1 cellular context compared by ENCODE assay signal in the genomic region with DNA sequence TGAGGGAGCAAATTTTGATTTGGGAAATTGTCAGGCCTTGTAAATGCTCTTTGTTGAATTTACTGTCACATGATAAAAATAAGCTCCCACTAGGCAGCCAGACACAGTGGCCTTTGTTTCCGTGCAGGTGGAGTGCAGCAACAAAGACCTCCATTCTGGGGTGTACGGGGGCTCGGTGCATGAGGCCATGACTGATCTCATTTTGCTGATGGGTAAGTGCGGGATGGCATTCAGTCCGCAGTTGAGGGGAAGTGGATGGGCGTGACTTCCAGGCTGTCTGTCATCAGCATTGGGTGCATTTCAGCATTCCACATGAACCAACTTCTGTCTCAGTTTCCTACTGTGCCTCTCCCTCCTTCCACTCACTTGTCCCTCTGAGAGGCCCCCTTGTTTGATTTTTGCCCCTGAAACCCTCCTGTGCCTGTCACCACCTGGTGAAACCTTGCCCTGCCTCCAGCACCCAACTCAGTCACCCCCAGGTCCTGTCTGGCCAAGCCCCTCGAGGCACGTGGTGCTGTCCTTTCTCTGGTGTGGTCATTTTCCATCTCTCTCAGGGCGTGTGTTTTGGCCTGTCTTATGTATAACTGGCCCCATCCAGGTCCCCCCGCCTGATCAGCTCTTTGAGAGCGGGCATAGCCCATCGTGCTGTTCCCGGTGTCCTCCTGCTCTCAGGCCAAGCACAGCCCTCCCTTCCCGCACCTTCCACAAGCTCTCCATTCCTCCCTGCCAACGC.
TF ChIP-seq lines count a peak whose summit lies in the region.

No MANE protein-coding gene starts in this region.

TF ChIP-seq in GM23338, 12 proteins besides CTCF, POLR2A, EP300 and RAD21:
- TF ChIP-seq, protein P1, sequence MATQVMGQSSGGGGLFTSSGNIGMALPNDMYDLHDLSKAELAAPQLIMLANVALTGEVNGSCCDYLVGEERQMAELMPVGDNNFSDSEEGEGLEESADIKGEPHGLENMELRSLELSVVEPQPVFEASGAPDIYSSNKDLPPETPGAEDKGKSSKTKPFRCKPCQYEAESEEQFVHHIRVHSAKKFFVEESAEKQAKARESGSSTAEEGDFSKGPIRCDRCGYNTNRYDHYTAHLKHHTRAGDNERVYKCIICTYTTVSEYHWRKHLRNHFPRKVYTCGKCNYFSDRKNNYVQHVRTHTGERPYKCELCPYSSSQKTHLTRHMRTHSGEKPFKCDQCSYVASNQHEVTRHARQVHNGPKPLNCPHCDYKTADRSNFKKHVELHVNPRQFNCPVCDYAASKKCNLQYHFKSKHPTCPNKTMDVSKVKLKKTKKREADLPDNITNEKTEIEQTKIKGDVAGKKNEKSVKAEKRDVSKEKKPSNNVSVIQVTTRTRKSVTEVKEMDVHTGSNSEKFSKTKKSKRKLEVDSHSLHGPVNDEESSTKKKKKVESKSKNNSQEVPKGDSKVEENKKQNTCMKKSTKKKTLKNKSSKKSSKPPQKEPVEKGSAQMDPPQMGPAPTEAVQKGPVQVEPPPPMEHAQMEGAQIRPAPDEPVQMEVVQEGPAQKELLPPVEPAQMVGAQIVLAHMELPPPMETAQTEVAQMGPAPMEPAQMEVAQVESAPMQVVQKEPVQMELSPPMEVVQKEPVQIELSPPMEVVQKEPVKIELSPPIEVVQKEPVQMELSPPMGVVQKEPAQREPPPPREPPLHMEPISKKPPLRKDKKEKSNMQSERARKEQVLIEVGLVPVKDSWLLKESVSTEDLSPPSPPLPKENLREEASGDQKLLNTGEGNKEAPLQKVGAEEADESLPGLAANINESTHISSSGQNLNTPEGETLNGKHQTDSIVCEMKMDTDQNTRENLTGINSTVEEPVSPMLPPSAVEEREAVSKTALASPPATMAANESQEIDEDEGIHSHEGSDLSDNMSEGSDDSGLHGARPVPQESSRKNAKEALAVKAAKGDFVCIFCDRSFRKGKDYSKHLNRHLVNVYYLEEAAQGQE (IDR thresholded peaks at IDR 0.05; ENCODE audit: unreplicated experiment): no peak
- TF ChIP-seq ZNF114 (CRISPR knock-in tag; IDR thresholded peaks at IDR 0.05): no peak
- no peak for TF ChIP-seq NANOG (IDR thresholded peaks at IDR 0.05; ENCODE audit: borderline replicate concordance)
- no peak for TF ChIP-seq POLR2AphosphoS5 (IDR thresholded peaks at IDR 0.05; ENCODE audit: low read depth)
- no peak for TF ChIP-seq EZH2phosphoT487 (IDR thresholded peaks at IDR 0.05; ENCODE audit: unreplicated experiment)
- no peak for TF ChIP-seq STAT1 (IDR thresholded peaks at IDR 0.05; ENCODE audit: unreplicated experiment)
- no peak for TF ChIP-seq CREB1 (CRISPR knock-in tag; IDR thresholded peaks at IDR 0.05; ENCODE audit: low read depth)
- TF ChIP-seq JUNB (IDR thresholded peaks at IDR 0.05; ENCODE audit: unreplicated experiment): no peak
- TF ChIP-seq, protein P2, sequence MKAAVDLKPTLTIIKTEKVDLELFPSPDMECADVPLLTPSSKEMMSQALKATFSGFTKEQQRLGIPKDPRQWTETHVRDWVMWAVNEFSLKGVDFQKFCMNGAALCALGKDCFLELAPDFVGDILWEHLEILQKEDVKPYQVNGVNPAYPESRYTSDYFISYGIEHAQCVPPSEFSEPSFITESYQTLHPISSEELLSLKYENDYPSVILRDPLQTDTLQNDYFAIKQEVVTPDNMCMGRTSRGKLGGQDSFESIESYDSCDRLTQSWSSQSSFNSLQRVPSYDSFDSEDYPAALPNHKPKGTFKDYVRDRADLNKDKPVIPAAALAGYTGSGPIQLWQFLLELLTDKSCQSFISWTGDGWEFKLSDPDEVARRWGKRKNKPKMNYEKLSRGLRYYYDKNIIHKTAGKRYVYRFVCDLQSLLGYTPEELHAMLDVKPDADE (IDR thresholded peaks at IDR 0.05): no peak
- TF ChIP-seq EZH2 (IDR thresholded peaks at IDR 0.05; ENCODE audit: low read depth, unreplicated experiment): no peak
- TF ChIP-seq ZNF331 (CRISPR knock-in tag; IDR thresholded peaks at IDR 0.05; ENCODE audit: low read depth): no peak
- TF ChIP-seq, protein P3, sequence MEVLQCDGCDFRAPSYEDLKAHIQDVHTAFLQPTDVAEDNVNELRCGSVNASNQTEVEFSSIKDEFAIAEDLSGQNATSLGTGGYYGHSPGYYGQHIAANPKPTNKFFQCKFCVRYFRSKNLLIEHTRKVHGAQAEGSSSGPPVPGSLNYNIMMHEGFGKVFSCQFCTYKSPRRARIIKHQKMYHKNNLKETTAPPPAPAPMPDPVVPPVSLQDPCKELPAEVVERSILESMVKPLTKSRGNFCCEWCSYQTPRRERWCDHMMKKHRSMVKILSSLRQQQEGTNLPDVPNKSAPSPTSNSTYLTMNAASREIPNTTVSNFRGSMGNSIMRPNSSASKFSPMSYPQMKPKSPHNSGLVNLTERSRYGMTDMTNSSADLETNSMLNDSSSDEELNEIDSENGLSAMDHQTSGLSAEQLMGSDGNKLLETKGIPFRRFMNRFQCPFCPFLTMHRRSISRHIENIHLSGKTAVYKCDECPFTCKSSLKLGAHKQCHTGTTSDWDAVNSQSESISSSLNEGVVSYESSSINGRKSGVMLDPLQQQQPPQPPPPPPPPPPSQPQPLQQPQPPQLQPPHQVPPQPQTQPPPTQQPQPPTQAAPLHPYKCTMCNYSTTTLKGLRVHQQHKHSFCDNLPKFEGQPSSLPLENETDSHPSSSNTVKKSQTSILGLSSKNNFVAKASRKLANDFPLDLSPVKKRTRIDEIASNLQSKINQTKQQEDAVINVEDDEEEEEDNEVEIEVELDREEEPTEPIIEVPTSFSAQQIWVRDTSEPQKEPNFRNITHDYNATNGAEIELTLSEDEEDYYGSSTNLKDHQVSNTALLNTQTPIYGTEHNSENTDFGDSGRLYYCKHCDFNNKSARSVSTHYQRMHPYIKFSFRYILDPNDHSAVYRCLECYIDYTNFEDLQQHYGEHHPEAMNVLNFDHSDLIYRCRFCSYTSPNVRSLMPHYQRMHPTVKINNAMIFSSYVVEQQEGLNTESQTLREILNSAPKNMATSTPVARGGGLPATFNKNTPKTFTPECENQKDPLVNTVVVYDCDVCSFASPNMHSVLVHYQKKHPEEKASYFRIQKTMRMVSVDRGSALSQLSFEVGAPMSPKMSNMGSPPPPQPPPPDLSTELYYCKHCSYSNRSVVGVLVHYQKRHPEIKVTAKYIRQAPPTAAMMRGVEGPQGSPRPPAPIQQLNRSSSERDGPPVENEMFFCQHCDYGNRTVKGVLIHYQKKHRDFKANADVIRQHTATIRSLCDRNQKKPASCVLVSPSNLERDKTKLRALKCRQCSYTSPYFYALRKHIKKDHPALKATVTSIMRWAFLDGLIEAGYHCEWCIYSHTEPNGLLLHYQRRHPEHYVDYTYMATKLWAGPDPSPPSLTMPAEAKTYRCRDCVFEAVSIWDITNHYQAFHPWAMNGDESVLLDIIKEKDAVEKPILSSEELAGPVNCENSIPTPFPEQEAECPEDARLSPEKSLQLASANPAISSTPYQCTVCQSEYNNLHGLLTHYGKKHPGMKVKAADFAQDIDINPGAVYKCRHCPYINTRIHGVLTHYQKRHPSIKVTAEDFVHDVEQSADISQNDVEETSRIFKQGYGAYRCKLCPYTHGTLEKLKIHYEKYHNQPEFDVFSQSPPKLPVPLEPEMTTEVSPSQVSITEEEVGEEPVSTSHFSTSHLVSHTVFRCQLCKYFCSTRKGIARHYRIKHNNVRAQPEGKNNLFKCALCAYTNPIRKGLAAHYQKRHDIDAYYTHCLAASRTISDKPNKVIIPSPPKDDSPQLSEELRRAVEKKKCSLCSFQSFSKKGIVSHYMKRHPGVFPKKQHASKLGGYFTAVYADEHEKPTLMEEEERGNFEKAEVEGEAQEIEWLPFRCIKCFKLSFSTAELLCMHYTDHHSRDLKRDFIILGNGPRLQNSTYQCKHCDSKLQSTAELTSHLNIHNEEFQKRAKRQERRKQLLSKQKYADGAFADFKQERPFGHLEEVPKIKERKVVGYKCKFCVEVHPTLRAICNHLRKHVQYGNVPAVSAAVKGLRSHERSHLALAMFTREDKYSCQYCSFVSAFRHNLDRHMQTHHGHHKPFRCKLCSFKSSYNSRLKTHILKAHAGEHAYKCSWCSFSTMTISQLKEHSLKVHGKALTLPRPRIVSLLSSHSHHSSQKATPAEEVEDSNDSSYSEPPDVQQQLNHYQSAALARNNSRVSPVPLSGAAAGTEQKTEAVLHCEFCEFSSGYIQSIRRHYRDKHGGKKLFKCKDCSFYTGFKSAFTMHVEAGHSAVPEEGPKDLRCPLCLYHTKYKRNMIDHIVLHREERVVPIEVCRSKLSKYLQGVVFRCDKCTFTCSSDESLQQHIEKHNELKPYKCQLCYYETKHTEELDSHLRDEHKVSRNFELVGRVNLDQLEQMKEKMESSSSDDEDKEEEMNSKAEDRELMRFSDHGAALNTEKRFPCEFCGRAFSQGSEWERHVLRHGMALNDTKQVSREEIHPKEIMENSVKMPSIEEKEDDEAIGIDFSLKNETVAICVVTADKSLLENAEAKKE (CRISPR knock-in tag; IDR thresholded peaks at IDR 0.05): no peak
